In genomic region chr2:218894168-218895157, GRCh38 we compare ENCODE assay signal across 1 cellular context.
TF ChIP-seq lines count a peak whose summit lies in the region.

No MANE protein-coding gene starts in this region.

TF ChIP-seq in GM23338, 12 proteins besides CTCF, POLR2A, EP300 and RAD21:
- TF ChIP-seq ZNF462 (CRISPR knock-in tag; IDR thresholded peaks at IDR 0.05) (no peak), ETS1 (IDR thresholded peaks at IDR 0.05) (no peak), EZH2 (IDR thresholded peaks at IDR 0.05; ENCODE audit: low read depth, unreplicated experiment) (peak; percentile 19)
